1 cellular context compared by ENCODE assay signal in genomic region chr1:7009741-7010525, GRCh38.
TF ChIP-seq lines count a peak whose summit lies in the region.

No MANE protein-coding gene starts in this region.

TF ChIP-seq in Ishikawa, 13 proteins besides CTCF, POLR2A, EP300 and RAD21 (continued from another document):
- TF ChIP-seq REST (IDR thresholded peaks at IDR 0.05; ENCODE audit: low read depth): peak; percentile 36; the same call in 1 of the 2 replicates
